In genomic region chr15:91136386-91136923, GRCh38 we compare ENCODE assay signal across 27 cellular contexts. TPM values are rescaled to one million over a fixed set of nuclear protein-coding genes. Genes with fewer than 3 reads are reported as not detected.
"Had no signal": no experiment of that assay in that cellular context is flagged by ENCODE, and none has a peak within 500 bp of the region (broad histone marks: within the 10 kb centered on the region; RNA-seq: fewer than 3 reads in every experiment).

No MANE protein-coding gene starts in this region.

- DNase-seq: effector CD8-positive, alpha-beta T cell; endodermal cell; foreskin fibroblast; gastrocnemius medialis; head of caudate nucleus; left ventricle myocardium superior; lower lobe of right lung; naive thymus-derived CD8-positive, alpha-beta T cell; nephron progenitor cell; occipital lobe; pancreas; stimulated activated CD4-positive, alpha-beta T cell treated with anti-CD3 and anti-CD28 coated beads, Interleukin-12 subunit alpha, Interleukin-12 subunit beta, amount 100 ng/mL, for 4 hours; stimulated activated CD4-positive, alpha-beta T cell treated with anti-CD3 and anti-CD28 coated beads, Interleukin-2, amount 100 ng/mL, for 24 hours; stimulated activated CD4-positive, alpha-beta T cell treated with anti-CD3 and anti-CD28 coated beads, Interleukin-4, amount 100 ng/mL, for 24 hours; stimulated activated naive CD4-positive, alpha-beta T cell treated with Interleukin-2 at 50 U/mL for 16 hours; stomach; thyroid gland; trophoblast cell had no signal

- H3K27ac ChIP-seq: epithelial cell of prostate, gastrocnemius medialis, lower lobe of right lung, pancreas, prostate gland, right atrium auricular region, stomach, thyroid gland, vagina had no signal

- H3K4me1 ChIP-seq: gastrocnemius medialis, lower lobe of right lung, pancreas, prostate gland, right atrium auricular region, stomach, thyroid gland, vagina had no signal

- ATAC-seq: esophagus mucosa; gastrocnemius medialis; left ventricle myocardium superior; lower lobe of right lung; naive thymus-derived CD8-positive, alpha-beta T cell; pancreas; sciatic nerve; stimulated activated effector memory CD8-positive, alpha-beta T cell treated with anti-CD3 and anti-CD28 coated beads, Interleukin-12 subunit alpha, Interleukin-12 subunit beta, amount 100 ng/mL, for 72 hours had no signal

- H3K4me2 ChIP-seq: smooth muscle cell had no signal

- H3K9me3 ChIP-seq: gastrocnemius medialis, lower lobe of right lung, pancreas, prostate gland, stomach, thyroid gland, vagina had no signal

- H3K27me3 ChIP-seq: gastrocnemius medialis, pancreas, right atrium auricular region, thyroid gland, vagina had no signal

- H3K4me3 ChIP-seq: gastrocnemius medialis, lower lobe of right lung, pancreas, prostate gland, right atrium auricular region, smooth muscle cell, stomach, thyroid gland, vagina had no signal

- H3K36me3 ChIP-seq: gastrocnemius medialis, lower lobe of right lung, pancreas, prostate gland, right atrium auricular region, stomach, thyroid gland, vagina had no signal

RNA-seq across cellular contexts. Expression of gene SV2B, which starts 36.4 kb away (rescaled TPM):
- total RNA-seq: myocyte, smooth muscle cell had no signal
- polyA plus RNA-seq: smooth muscle cell had no signal
